Comparison of ENCODE assay signal across 8 cellular contexts in genomic region chr16:1863681-1864460, GRCh38. TPM values are rescaled to one million over a fixed set of nuclear protein-coding genes. Genes with fewer than 3 reads are reported as not detected.
DNase-seq lines count a peak whose midpoint lies in the region; ATAC-seq, FAIRE-seq and TF ChIP-seq lines count a peak whose summit lies in the region.

No MANE protein-coding gene starts in this region.

- no peaks in the 10 kb centered on the region for H3K36me3 Mint-ChIP-seq in Caco-2 (ENCODE audit: insufficient read depth, unreplicated experiment)
- no peaks in the 10 kb centered on the region for H3K36me3 Mint-ChIP-seq in effector memory CD8-positive, alpha-beta T cell (ENCODE audit: insufficient read depth)

- H3K27ac ChIP-seq in ascending aorta (no peak overlapping the region), HepG2 (ENCODE audit: extremely low read length, insufficient read depth, low read length) (no peak overlapping the region)

- H3K9me3 Mint-ChIP-seq in Caco-2 (ENCODE audit: unreplicated experiment), result no peaks in the 10 kb centered on the region
- no peaks in the 10 kb centered on the region for H3K9me3 Mint-ChIP-seq in effector memory CD8-positive, alpha-beta T cell

- no peak for FAIRE-seq in HepG2 (lab: Jason Lieb, UNC)

- no peaks in the 10 kb centered on the region for H3K4me1 ChIP-seq in Caco-2
- H3K4me1 ChIP-seq in ascending aorta, result no peaks in the 10 kb centered on the region
- peaks cover 3% of the 10 kb centered on the region for H3K4me1 ChIP-seq in HepG2 (ENCODE audit: insufficient read depth, low read length)

- CTCF ChIA-PET in Caco-2 (lab: Charles Lee), result interaction anchor here (0.6 to 1.1 kb wide), 2 partner anchors 69 to 81 kb away, joined by 3 to 8 read pairs; no protein-coding TSS in a partner anchor
- CTCF ChIA-PET in HepG2 (lab: Yijun Ruan, JAX; ENCODE audit: low intra/inter-chr PET ratio, low total read pairs), result interaction anchor here (0.7 to 1.8 kb wide), 4 partner anchors 60 to 140 kb away, joined by 3 to 22 read pairs (median 5); no protein-coding TSS in a partner anchor

- H3K9ac ChIP-seq in HepG2 (ENCODE audit: insufficient read depth, low read depth, low read length), result no peak overlapping the region

- no peaks in the 10 kb centered on the region for H4K20me1 ChIP-seq in HepG2 (ENCODE audit: insufficient read depth, low read length)

- WGBS in HepG2 (ENCODE audit: low lambda C conversion rate), result 17% methylated on average over 4 of the region's 4 CpGs

- TF ChIP-seq CTCF in Caco-2 (IDR thresholded peaks at IDR 0.05; ENCODE audit: insufficient read depth in 1 of 2, low read depth in 1 of 2, low read length in 1 of 2, severe bottlenecking in 1 of 2, unreplicated experiment in 1 of 2) (peak; percentile 51 to 52), ascending aorta (IDR thresholded peaks at IDR 0.05) (peak; percentile 31 to 54 (median 39)), HepG2 (CRISPR knock-in tag; IDR thresholded peaks at IDR 0.05) (0 out of 2 replicates have a peak, but pooled peaks have one; percentile 32)

- no peaks in the 10 kb centered on the region for H3K27me3 ChIP-seq in Caco-2 (replicated peaks; ENCODE audit: control insufficient read depth, insufficient read depth, low read length)
- no peaks in the 10 kb centered on the region for H3K27me3 ChIP-seq in ascending aorta
- H3K27me3 ChIP-seq in HepG2 (ENCODE audit: control insufficient read depth in 1 of 2, insufficient read depth in 2 of 2, low read length in 2 of 2), result peaks cover 0 to 1% of the 10 kb centered on the region in 2 experiments; a peak in 1 of 5 replicates

- H3K79me2 ChIP-seq in HepG2 (ENCODE audit: insufficient read depth, low read length), result no peaks in the 10 kb centered on the region

- intact Hi-C loops in Caco-2 (cut with micrococcal nuclease; ENCODE audit: unreplicated experiment), result loop anchor here (1.0 kb wide), 1 partner anchor 65 kb away; no protein-coding TSS in a partner anchor
- intact Hi-C loops in ascending aorta (cut with DNase I), result loop anchor here (2.0 to 10.0 kb wide), 2 partner anchors 65 to 291 kb away; partner anchors contain the start of gene TRAF7
- intact Hi-C loops in HepG2 (cut with micrococcal nuclease; ENCODE audit: unreplicated experiment), result loop anchor here (2.0 kb wide), 1 partner anchor 69 kb away; no protein-coding TSS in a partner anchor

- H3K27me3 Mint-ChIP-seq in Caco-2 (ENCODE audit: insufficient read depth, unreplicated experiment), result peaks cover 5% of the 10 kb centered on the region
- H3K27me3 Mint-ChIP-seq in effector memory CD8-positive, alpha-beta T cell, result peaks cover 26 to 40% of the 10 kb centered on the region in 2 donors

- no peaks in the 10 kb centered on the region for H3K4me1 Mint-ChIP-seq in Caco-2 (ENCODE audit: low read depth, unreplicated experiment)
- no peaks in the 10 kb centered on the region for H3K4me1 Mint-ChIP-seq in effector memory CD8-positive, alpha-beta T cell (ENCODE audit: low read depth in 2 of 2)

- DNase-seq in Caco-2 (no peak), ascending aorta (ENCODE audit: low spot score in 2 of 2) (no peak), HepG2 (ENCODE audit: low spot score) (no peak), UCSD-AML1 (lab: John Stamatoyannopoulos, UW; ENCODE audit: unreplicated experiment) (no peak)
- no peak for DNase-seq in effector CD4-positive, alpha-beta T cell
- DNase-seq in stimulated activated CD4-positive, alpha-beta T cell treated with anti-CD3 and anti-CD28 coated beads, Interleukin-15, amount 100 ng/mL, for 24 hours, result no peak
- no peak for DNase-seq in effector memory CD8-positive, alpha-beta T cell

- H3K4me2 ChIP-seq in HepG2 (ENCODE audit: low read depth, low read length), result peak overlapping the region; percentile 18; the same call in 1 of the 2 replicates

- in situ Hi-C loops in HepG2 (cut with HindIII; ENCODE audit: extremely low pct_ligation_motif_present, low pct_unique_long_range_greater_than_20kb), result loop anchor here (5.0 kb wide), 1 partner anchor 58 kb away; no protein-coding TSS in a partner anchor

- TF ChIP-seq EP300 in Ishikawa (IDR thresholded peaks at IDR 0.05; ENCODE audit: borderline replicate concordance), result no peak
- TF ChIP-seq EP300 in HepG2 (IDR thresholded peaks at IDR 0.05; ENCODE audit: low read depth in 2 of 2, low read length in 2 of 2), result no peak
- no peak for TF ChIP-seq EP300 in HepG2 (CRISPR knock-in tag; IDR thresholded peaks at IDR 0.05; ENCODE audit: borderline replicate concordance)

- no peak for ATAC-seq in HepG2
- ATAC-seq in effector memory CD8-positive, alpha-beta T cell (replicated peaks), result no peak

- H2AFZ ChIP-seq in HepG2 (ENCODE audit: low read length), result no peak overlapping the region

- H3K9me3 ChIP-seq in Caco-2 (no peaks in the 10 kb centered on the region), ascending aorta (no peaks in the 10 kb centered on the region), HepG2 (ENCODE audit: low read length) (no peaks in the 10 kb centered on the region)

- POLR2A ChIA-PET in Caco-2 (lab: Charles Lee), result interaction anchor here (1.0 kb wide), 1 partner anchor 101 kb away, joined by 3 read pairs; the partner anchor contains the start of gene RPS2
- POLR2A ChIA-PET in HepG2 (lab: Yijun Ruan, JAX), result interaction anchor here (0.9 kb wide), 1 partner anchor 37 kb away, joined by 3 read pairs; the partner anchor contains the start of genes FAHD1 and HAGH

- BruUV-seq in Caco-2 (replicated peaks; lab: Mats Ljungman, UMichigan) (no TSS peak), HepG2 (replicated peaks; lab: Mats Ljungman, UMichigan) (no TSS peak)

- TF ChIP-seq RAD21 in Ishikawa (IDR thresholded peaks at IDR 0.05; ENCODE audit: low read depth) (peak; percentile 70), HepG2 (CRISPR knock-in tag; IDR thresholded peaks at IDR 0.05) (peak; percentile 32; the same call in 1 of the 2 replicates)

- H3K4me3 ChIP-seq in Caco-2 (ENCODE audit: low read depth, low read length), result no peak overlapping the region
- no peak overlapping the region for H3K4me3 ChIP-seq in ascending aorta
- H3K4me3 ChIP-seq in HepG2 (replicated peaks in 1 of 3; ENCODE audit: insufficient read depth in 1 of 3, low read depth in 2 of 3, low read length in 3 of 3), result no peak overlapping the region

- H3K4me3 Mint-ChIP-seq in Caco-2 (ENCODE audit: unreplicated experiment), result no peak overlapping the region
- H3K4me3 Mint-ChIP-seq in effector memory CD8-positive, alpha-beta T cell, result no peak overlapping the region

- H3K36me3 ChIP-seq in Caco-2 (ENCODE audit: control insufficient read depth, insufficient read depth, low read length) (no peaks in the 10 kb centered on the region), ascending aorta (no peaks in the 10 kb centered on the region), HepG2 (replicated peaks in 1 of 2; ENCODE audit: control insufficient read depth in 1 of 2, insufficient read depth in 2 of 2, low read length in 2 of 2) (no peaks in the 10 kb centered on the region)

- H3K27ac Mint-ChIP-seq in Caco-2 (ENCODE audit: unreplicated experiment), result no peak overlapping the region
- no peak overlapping the region for H3K27ac Mint-ChIP-seq in effector memory CD8-positive, alpha-beta T cell

- no peak for TF ChIP-seq POLR2A in HepG2 (IDR thresholded peaks at IDR 0.05; ENCODE audit: insufficient read depth in 1 of 2, low read depth in 2 of 2, low read length in 2 of 2)

RNA-seq across cellular contexts. Expression of gene MEIOB, which starts 8.1 kb away (rescaled TPM):
- total RNA-seq in Caco-2 (2022) (not detected in 2 replicates), ascending aorta (not detected), HepG2 (2016; rRNA removed; fragmentation: Illumina TruSeq; extraction: Trizol) (not detected in 2 replicates)
- total RNA-seq in HepG2 (2016; cell fraction: cytosol; rRNA removed; fragmentation: Illumina TruSeq; extraction: Trizol; ENCODE audit: low read depth), result not detected in 2 replicates
- total RNA-seq in HepG2 (2016; cell fraction: insoluble cytoplasmic fraction; rRNA removed; fragmentation: Illumina TruSeq; extraction: Trizol), result not detected in 2 replicates
- not detected in 2 replicates for total RNA-seq in HepG2 (2016; cell fraction: membrane; rRNA removed; fragmentation: Illumina TruSeq; extraction: Trizol)
- total RNA-seq in HepG2 (2016; cell fraction: nucleus; rRNA removed; fragmentation: Illumina TruSeq; extraction: Trizol), result not detected in 2 replicates
- polyA plus RNA-seq in HepG2 (2011; rRNA removed), result 0.05 and 0.17 TPM in 2 replicates
- 0.09 TPM in 1 of 2 replicates, not detected in the other for polyA plus RNA-seq in HepG2 (2011; cell fraction: cytosol; rRNA removed)
- polyA plus RNA-seq in HepG2 (2011; cell fraction: nucleus; rRNA removed), result 0.31 and 0.38 TPM in 2 replicates
- polyA plus RNA-seq in HepG2 (2012), result 0.16 TPM in 1 of 2 replicates, not detected in the other
- polyA plus RNA-seq in HepG2 (2016; cell fraction: cytosol; fragmentation: Illumina TruSeq; extraction: Trizol; ENCODE audit: low read depth), result not detected in 2 replicates
- 0.13 TPM in 1 of 2 replicates, not detected in the other for polyA plus RNA-seq in HepG2 (2016; cell fraction: insoluble cytoplasmic fraction; fragmentation: Illumina TruSeq; extraction: Trizol; ENCODE audit: low read depth)
- not detected in 2 replicates for polyA plus RNA-seq in HepG2 (2016; cell fraction: membrane; fragmentation: Illumina TruSeq; extraction: Trizol; ENCODE audit: low read depth)
- not detected in 2 replicates for polyA plus RNA-seq in HepG2 (2016; cell fraction: nucleus; fragmentation: Illumina TruSeq; extraction: Trizol; ENCODE audit: insufficient read depth, low read depth)
- 0.44 TPM in 1 of 2 replicates, not detected in the other for polyA minus RNA-seq in HepG2 (2011; rRNA and poly(A)+ RNA removed; ENCODE audit: low replicate concordance)
- polyA minus RNA-seq in HepG2 (2011; cell fraction: cytosol; rRNA and poly(A)+ RNA removed), result not detected in 2 replicates
- 0.39 and 1.1 TPM in 2 replicates for polyA minus RNA-seq in HepG2 (2011; cell fraction: nucleus; rRNA and poly(A)+ RNA removed)

RNA-seq across cellular contexts. Expression of gene FAHD1, which starts 36.9 kb away (rescaled TPM):
- total RNA-seq in Caco-2 (2022) (16.5 and 21.1 TPM in 2 replicates), ascending aorta (233 TPM), HepG2 (2016; rRNA removed; fragmentation: Illumina TruSeq; extraction: Trizol) (45.3 and 55.1 TPM in 2 replicates)
- total RNA-seq in HepG2 (2016; cell fraction: cytosol; rRNA removed; fragmentation: Illumina TruSeq; extraction: Trizol; ENCODE audit: low read depth), result 8.0 and 8.3 TPM in 2 replicates
- total RNA-seq in HepG2 (2016; cell fraction: insoluble cytoplasmic fraction; rRNA removed; fragmentation: Illumina TruSeq; extraction: Trizol), result 46.8 and 59.4 TPM in 2 replicates
- 20.5 and 23.1 TPM in 2 replicates for total RNA-seq in HepG2 (2016; cell fraction: membrane; rRNA removed; fragmentation: Illumina TruSeq; extraction: Trizol)
- 18.8 and 24.7 TPM in 2 replicates for total RNA-seq in HepG2 (2016; cell fraction: nucleus; rRNA removed; fragmentation: Illumina TruSeq; extraction: Trizol)
- 39.0 and 45.0 TPM in 2 replicates for polyA plus RNA-seq in HepG2 (2011; rRNA removed)
- polyA plus RNA-seq in HepG2 (2011; cell fraction: cytosol; rRNA removed), result 57.1 and 75.7 TPM in 2 replicates
- polyA plus RNA-seq in HepG2 (2011; cell fraction: nucleus; rRNA removed), result 22.0 and 25.9 TPM in 2 replicates
- polyA plus RNA-seq in HepG2 (2012), result 27.5 and 30.7 TPM in 2 replicates
- polyA plus RNA-seq in HepG2 (2016; cell fraction: cytosol; fragmentation: Illumina TruSeq; extraction: Trizol; ENCODE audit: low read depth), result 7.4 and 8.6 TPM in 2 replicates
- 61.9 and 65.6 TPM in 2 replicates for polyA plus RNA-seq in HepG2 (2016; cell fraction: insoluble cytoplasmic fraction; fragmentation: Illumina TruSeq; extraction: Trizol; ENCODE audit: low read depth)
- 16.5 and 18.2 TPM in 2 replicates for polyA plus RNA-seq in HepG2 (2016; cell fraction: membrane; fragmentation: Illumina TruSeq; extraction: Trizol; ENCODE audit: low read depth)
- 23.5 and 28.3 TPM in 2 replicates for polyA plus RNA-seq in HepG2 (2016; cell fraction: nucleus; fragmentation: Illumina TruSeq; extraction: Trizol; ENCODE audit: insufficient read depth, low read depth)
- polyA minus RNA-seq in HepG2 (2011; rRNA and poly(A)+ RNA removed; ENCODE audit: low replicate concordance), result 39.8 and 128 TPM in 2 replicates
- 38.0 and 43.7 TPM in 2 replicates for polyA minus RNA-seq in HepG2 (2011; cell fraction: cytosol; rRNA and poly(A)+ RNA removed)
- 41.5 and 42.2 TPM in 2 replicates for polyA minus RNA-seq in HepG2 (2011; cell fraction: nucleus; rRNA and poly(A)+ RNA removed)

RNA-seq across cellular contexts. Expression of gene HAGH, which starts 37.2 kb away (rescaled TPM):
- 39.9 and 48.1 TPM in 2 replicates for total RNA-seq in Caco-2 (2022)
- 177 TPM for total RNA-seq in ascending aorta
- total RNA-seq in HepG2 (2016; rRNA removed; fragmentation: Illumina TruSeq; extraction: Trizol), result 55.6 and 70.4 TPM in 2 replicates
- 53.2 and 53.5 TPM in 2 replicates for total RNA-seq in HepG2 (2016; cell fraction: cytosol; rRNA removed; fragmentation: Illumina TruSeq; extraction: Trizol; ENCODE audit: low read depth)
- 55.0 and 68.2 TPM in 2 replicates for total RNA-seq in HepG2 (2016; cell fraction: insoluble cytoplasmic fraction; rRNA removed; fragmentation: Illumina TruSeq; extraction: Trizol)
- total RNA-seq in HepG2 (2016; cell fraction: membrane; rRNA removed; fragmentation: Illumina TruSeq; extraction: Trizol), result 61.0 and 73.1 TPM in 2 replicates
- 34.7 and 44.2 TPM in 2 replicates for total RNA-seq in HepG2 (2016; cell fraction: nucleus; rRNA removed; fragmentation: Illumina TruSeq; extraction: Trizol)
- 95.4 and 110 TPM in 2 replicates for polyA plus RNA-seq in HepG2 (2011; rRNA removed)
- polyA plus RNA-seq in HepG2 (2011; cell fraction: cytosol; rRNA removed), result 119 and 163 TPM in 2 replicates
- 106 and 108 TPM in 2 replicates for polyA plus RNA-seq in HepG2 (2011; cell fraction: nucleus; rRNA removed)
- 60.5 and 77.2 TPM in 2 replicates for polyA plus RNA-seq in HepG2 (2012)
- polyA plus RNA-seq in HepG2 (2016; cell fraction: cytosol; fragmentation: Illumina TruSeq; extraction: Trizol; ENCODE audit: low read depth), result 50.0 and 65.6 TPM in 2 replicates
- polyA plus RNA-seq in HepG2 (2016; cell fraction: insoluble cytoplasmic fraction; fragmentation: Illumina TruSeq; extraction: Trizol; ENCODE audit: low read depth), result 79.6 and 80.3 TPM in 2 replicates
- polyA plus RNA-seq in HepG2 (2016; cell fraction: membrane; fragmentation: Illumina TruSeq; extraction: Trizol; ENCODE audit: low read depth), result 53.0 and 70.2 TPM in 2 replicates
- polyA plus RNA-seq in HepG2 (2016; cell fraction: nucleus; fragmentation: Illumina TruSeq; extraction: Trizol; ENCODE audit: insufficient read depth, low read depth), result 90.2 and 92.4 TPM in 2 replicates
- 59.0 and 90.8 TPM in 2 replicates for polyA minus RNA-seq in HepG2 (2011; rRNA and poly(A)+ RNA removed; ENCODE audit: low replicate concordance)
- polyA minus RNA-seq in HepG2 (2011; cell fraction: cytosol; rRNA and poly(A)+ RNA removed), result 25.4 and 27.3 TPM in 2 replicates
- 28.8 and 29.0 TPM in 2 replicates for polyA minus RNA-seq in HepG2 (2011; cell fraction: nucleus; rRNA and poly(A)+ RNA removed)

RNA-seq across cellular contexts. Expression of gene HS3ST6, which starts 54.3 kb away (rescaled TPM):
- total RNA-seq in Caco-2 (2022) (not detected in 2 replicates), ascending aorta (not detected), HepG2 (2016; rRNA removed; fragmentation: Illumina TruSeq; extraction: Trizol) (not detected in 2 replicates)
- not detected in 2 replicates for total RNA-seq in HepG2 (2016; cell fraction: cytosol; rRNA removed; fragmentation: Illumina TruSeq; extraction: Trizol; ENCODE audit: low read depth)
- total RNA-seq in HepG2 (2016; cell fraction: insoluble cytoplasmic fraction; rRNA removed; fragmentation: Illumina TruSeq; extraction: Trizol), result not detected in 2 replicates
- total RNA-seq in HepG2 (2016; cell fraction: membrane; rRNA removed; fragmentation: Illumina TruSeq; extraction: Trizol), result not detected in 2 replicates
- not detected in 2 replicates for total RNA-seq in HepG2 (2016; cell fraction: nucleus; rRNA removed; fragmentation: Illumina TruSeq; extraction: Trizol)
- polyA plus RNA-seq in HepG2 (2011; rRNA removed), result not detected in 2 replicates
- not detected in 2 replicates for polyA plus RNA-seq in HepG2 (2011; cell fraction: cytosol; rRNA removed)
- not detected in 2 replicates for polyA plus RNA-seq in HepG2 (2011; cell fraction: nucleus; rRNA removed)
- not detected in 2 replicates for polyA plus RNA-seq in HepG2 (2012)
- not detected in 2 replicates for polyA plus RNA-seq in HepG2 (2016; cell fraction: cytosol; fragmentation: Illumina TruSeq; extraction: Trizol; ENCODE audit: low read depth)
- polyA plus RNA-seq in HepG2 (2016; cell fraction: insoluble cytoplasmic fraction; fragmentation: Illumina TruSeq; extraction: Trizol; ENCODE audit: low read depth), result not detected in 2 replicates
- polyA plus RNA-seq in HepG2 (2016; cell fraction: membrane; fragmentation: Illumina TruSeq; extraction: Trizol; ENCODE audit: low read depth), result not detected in 2 replicates
- polyA plus RNA-seq in HepG2 (2016; cell fraction: nucleus; fragmentation: Illumina TruSeq; extraction: Trizol; ENCODE audit: insufficient read depth, low read depth), result not detected in 2 replicates
- polyA minus RNA-seq in HepG2 (2011; rRNA and poly(A)+ RNA removed; ENCODE audit: low replicate concordance), result not detected in 2 replicates
- not detected in 2 replicates for polyA minus RNA-seq in HepG2 (2011; cell fraction: cytosol; rRNA and poly(A)+ RNA removed)
- not detected in 2 replicates for polyA minus RNA-seq in HepG2 (2011; cell fraction: nucleus; rRNA and poly(A)+ RNA removed)
